8 cellular contexts compared by ENCODE assay signal in genomic region chr6:111210074-111210729, GRCh38.
DNase-seq lines count a peak whose midpoint lies in the region; ATAC-seq and TF ChIP-seq lines count a peak whose summit lies in the region.

No MANE protein-coding gene starts in this region.

- H3K27ac ChIP-seq in coronary artery (no peak overlapping the region), lung (ENCODE audit: low read depth in 1 of 2, low read length in 1 of 2) (no peak overlapping the region), uterus (no peak overlapping the region)

- DNase-seq in ELF-1 (ENCODE audit: low read depth, low spot score) = peak; percentile 44
- DNase-seq in NCI-H1092 (lab: John Stamatoyannopoulos, UW) = peak; percentile 8
- DNase-seq in coronary artery (ENCODE audit: low spot score) = no peak
- no peak for DNase-seq in lung (ENCODE audit: low spot score)
- no peak for DNase-seq in uterus
- no peak for DNase-seq in activated gamma-delta T cell treated with Interleukin-2 at 50 U/mL for 16 hours

- no peak for TF ChIP-seq POLR2A in uterus (IDR thresholded peaks at IDR 0.05)

- H3K4me1 ChIP-seq in lung (ENCODE audit: control insufficient read depth in 2 of 2, insufficient read depth in 2 of 2, low read length in 2 of 2) = no peaks in the 10 kb centered on the region
- H3K4me1 ChIP-seq in uterus = no peaks in the 10 kb centered on the region

- no peaks in the 10 kb centered on the region for H3K36me3 ChIP-seq in lung (ENCODE audit: control insufficient read depth in 2 of 2, insufficient read depth in 2 of 2, low read length in 2 of 2)
- no peaks in the 10 kb centered on the region for H3K36me3 ChIP-seq in uterus

- peak; percentile 59 for TF ChIP-seq CTCF in coronary artery (IDR thresholded peaks at IDR 0.05)
- TF ChIP-seq CTCF in lung (IDR thresholded peaks at IDR 0.05; ENCODE audit: control extremely low read depth, extremely low read depth) = peak; percentile 52
- TF ChIP-seq CTCF in uterus (IDR thresholded peaks at IDR 0.05) = peak; percentile 41 to 64 (median 52)

- H3K4me3 ChIP-seq in coronary artery = no peak overlapping the region
- H3K4me3 ChIP-seq in lung = no peak overlapping the region
- H3K4me3 ChIP-seq in uterus = no peak overlapping the region

- H3K9me3 ChIP-seq in lung (ENCODE audit: control insufficient read depth in 2 of 2, insufficient read depth in 1 of 2, low read length in 1 of 2) (no peaks in the 10 kb centered on the region), uterus (no peaks in the 10 kb centered on the region)

- ATAC-seq in GM21529 (IDR thresholded peaks at IDR 0.05; ENCODE audit: unreplicated experiment) (peak; percentile 68), SK-N-SH treated with all-trans-retinoic acid at 6 μM for 48 hours (peak; percentile 94), lung (ENCODE audit: insufficient read depth, low FRiP score) (peak; percentile 65)

- intact Hi-C loops in uterus (cut with DNase I; ENCODE audit: low total_unique reads) = no loop called here

- H3K27me3 ChIP-seq in lung (ENCODE audit: control insufficient read depth, insufficient read depth) = no peaks in the 10 kb centered on the region
- H3K27me3 ChIP-seq in uterus = no peaks in the 10 kb centered on the region

- 40 to 44% methylated on average over 1 of the region's 1 CpG for WGBS in lung, 2 donors

TF ChIP-seq in SK-N-SH treated with all-trans-retinoic acid at 6 μM for 48 hours, 23 proteins besides CTCF, POLR2A, EP300 and RAD21:
- TF ChIP-seq ZNF8 (CRISPR knock-in tag; IDR thresholded peaks at IDR 0.05) (no peak), GLIS3 (CRISPR knock-in tag; IDR thresholded peaks at IDR 0.05) (no peak), ZC3H10 (CRISPR knock-in tag; IDR thresholded peaks at IDR 0.05) (no peak), PATZ1 (CRISPR knock-in tag; IDR thresholded peaks at IDR 0.05; ENCODE audit: borderline replicate concordance) (no peak), TCF4 (CRISPR knock-in tag; IDR thresholded peaks at IDR 0.05; ENCODE audit: borderline replicate concordance) (no peak), ARNTL (CRISPR knock-in tag; IDR thresholded peaks at IDR 0.05; ENCODE audit: borderline replicate concordance, low read depth) (no peak), ESRRG (CRISPR knock-in tag; IDR thresholded peaks at IDR 0.05) (no peak), CSDC2 (CRISPR knock-in tag; IDR thresholded peaks at IDR 0.05) (no peak), POU6F1 (CRISPR knock-in tag; IDR thresholded peaks at IDR 0.05; ENCODE audit: borderline replicate concordance, low read depth) (no peak), BACH2 (CRISPR knock-in tag; IDR thresholded peaks at IDR 0.05; ENCODE audit: borderline replicate concordance) (no peak)

Comparison
In these comparisons a context has a peak if more than half of its experiments do, and no peak if none do; other contexts are left out.
1. DNase-seq: peak in ELF-1 (single experiment) and NCI-H1092 (single experiment); none in coronary artery (single experiment), lung (single experiment), uterus (0 of 2) and activated gamma-delta T cell treated with Interleukin-2 at 50 U/mL for 16 hours (single experiment).
2. Peak in every context shown above with its lines, with median percentiles within 50 percentile points of each other: ATAC-seq and CTCF ChIP-seq.